In genomic region chr20:12166053-12166717, GRCh38 we compare ENCODE assay signal across 9 cellular contexts.
A peak's percentile ranks its signal among the peaks of the same experiment; 100 is the strongest.
DNase-seq lines count a peak whose midpoint lies in the region; ATAC-seq and TF ChIP-seq lines count a peak whose summit lies in the region.
"Had no signal": no experiment of that assay in that cellular context is flagged by ENCODE, and none has a peak within 500 bp of the region (broad histone marks: within the 10 kb centered on the region; RNA-seq: fewer than 3 reads in every experiment).

No MANE protein-coding gene starts in this region.

- H3K36me3 ChIP-seq in sigmoid colon, result no peaks in the 10 kb centered on the region

- TF ChIP-seq EP300 in sigmoid colon (IDR thresholded peaks at IDR 0.05), result no peak

- H3K27ac ChIP-seq in RWPE1, result no peak overlapping the region
- H3K27ac ChIP-seq in sigmoid colon, result peak overlapping the region in 2 of 4 donors; percentile 11 to 23
- H3K27ac ChIP-seq in caudate nucleus (ENCODE audit: low read depth, low read length), result no peak overlapping the region

- no peak overlapping the region for H3K4me3 ChIP-seq in sigmoid colon

- TF ChIP-seq POLR2A in sigmoid colon (IDR thresholded peaks at IDR 0.05), result no peak

- ATAC-seq in GM21723 (IDR thresholded peaks at IDR 0.05; ENCODE audit: unreplicated experiment), result no peak
- no peak for ATAC-seq in HG03175 (IDR thresholded peaks at IDR 0.05; ENCODE audit: unreplicated experiment)
- ATAC-seq in HG02970 (IDR thresholded peaks at IDR 0.05; ENCODE audit: low FRiP score, unreplicated experiment), result no peak

- peaks cover 0 to 7% (median 0%) of the 10 kb centered on the region in 4 donors for H3K9me3 ChIP-seq in sigmoid colon

- DNase-seq in ELR (ENCODE audit: low read depth) (peak; percentile 76), RWPE1 (ENCODE audit: low spot score) (peak; percentile 13), fibroblast of the conjunctiva (ENCODE audit: low read depth) (peak; percentile 90), sigmoid colon (peak; percentile 80), caudate nucleus (lab: John Stamatoyannopoulos, UW) (no peak)
- DNase-seq: NCI-H2081 treated with DMSO at 0.1 percent for 48 hours had no signal

- no peaks in the 10 kb centered on the region for H3K4me1 ChIP-seq in sigmoid colon

- intact Hi-C loops in sigmoid colon (cut with DNase I), result no loop called here

- POLR2A ChIA-PET in RWPE1 (lab: Yijun Ruan, JAX; ENCODE audit: low non-redundant PET), result no interaction called here

- CTCF ChIA-PET in RWPE1 (lab: Yijun Ruan, JAX), result no interaction called here

- WGBS in sigmoid colon, 2 donors, result 64 to 74% methylated on average over 4 of the region's 4 CpGs

- TF ChIP-seq CTCF in RWPE1 (conservative IDR thresholded peaks at IDR 0.05; ENCODE audit: low read depth), result no peak
- TF ChIP-seq CTCF in sigmoid colon (IDR thresholded peaks at IDR 0.05), result no peak

- no peaks in the 10 kb centered on the region for H3K27me3 ChIP-seq in sigmoid colon

Comparison
In these comparisons a context has a peak if more than half of its experiments do, and no peak if none do; other contexts are left out.
1. DNase-seq: peak in ELR (single experiment), RWPE1 (single experiment), fibroblast of the conjunctiva (single experiment) and sigmoid colon (single experiment); none in caudate nucleus (0 of 61).